In genomic region chrX:40244980-40245379, GRCh38 we compare ENCODE assay signal across 13 cellular contexts.
DNase-seq lines count a peak whose midpoint lies in the region; ATAC-seq lines count a peak whose summit lies in the region.
"Had no signal": no experiment of that assay in that cellular context is flagged by ENCODE, and none has a peak within 500 bp of the region (broad histone marks: within the 10 kb centered on the region; RNA-seq: fewer than 3 reads in every experiment).

No MANE protein-coding gene starts in this region.

- no peak overlapping the region for H3K4me3 Mint-ChIP-seq in activated CD4-positive, alpha-beta memory T cell treated with anti-CD3 and anti-CD28 coated beads for 36 hours
- no peak overlapping the region for H3K4me3 Mint-ChIP-seq in activated CD4-positive, alpha-beta memory T cell treated with anti-CD3 and anti-CD28 coated beads, Interleukin-2, amount 10 ng/mL, durations not matched to agents 7 days and 5 days
- no peak overlapping the region for H3K4me3 Mint-ChIP-seq in effector memory CD8-positive, alpha-beta T cell
- no peak overlapping the region for H3K4me3 Mint-ChIP-seq in activated T-helper 1 cell treated with anti-CD3 and anti-CD28 coated beads, Interleukin-12 subunit alpha, Interleukin-12 subunit beta, Interleukin-2, Interleukin-4 antibody, amounts not matched to agents 30 ng/mL and 10 ng/mL and 1 ng/mL, durations not matched to agents 14 hours and 24 hours and 36 hours
- H3K4me3 Mint-ChIP-seq: activated B cell treated with CpG ODN at 0.5 μM for 24 hours; stimulated activated naive CD8-positive, alpha-beta T cell treated with anti-CD3 and anti-CD28 coated beads, Interleukin-15, Interleukin-2, amounts not matched to agents 100 ng/mL and 50 ng/mL, for 24 hours had no signal

- ATAC-seq in effector memory CD8-positive, alpha-beta T cell (replicated peaks), result peak; percentile 37
- ATAC-seq in GM21619 (IDR thresholded peaks at IDR 0.05; ENCODE audit: unreplicated experiment), result no peak
- ATAC-seq: PC-3 had no signal

- no peaks in the 10 kb centered on the region for H3K9me3 Mint-ChIP-seq in activated CD4-positive, alpha-beta memory T cell treated with anti-CD3 and anti-CD28 coated beads for 36 hours
- no peaks in the 10 kb centered on the region for H3K9me3 Mint-ChIP-seq in activated CD4-positive, alpha-beta memory T cell treated with anti-CD3 and anti-CD28 coated beads, Interleukin-2, amount 10 ng/mL, durations not matched to agents 7 days and 5 days
- no peaks in the 10 kb centered on the region for H3K9me3 Mint-ChIP-seq in effector memory CD8-positive, alpha-beta T cell
- H3K9me3 Mint-ChIP-seq in activated T-helper 1 cell treated with anti-CD3 and anti-CD28 coated beads, Interleukin-12 subunit alpha, Interleukin-12 subunit beta, Interleukin-2, Interleukin-4 antibody, amounts not matched to agents 30 ng/mL and 10 ng/mL and 1 ng/mL, durations not matched to agents 14 hours and 24 hours and 36 hours, result no peaks in the 10 kb centered on the region
- H3K9me3 Mint-ChIP-seq: activated B cell treated with CpG ODN at 0.5 μM for 24 hours; stimulated activated naive CD8-positive, alpha-beta T cell treated with anti-CD3 and anti-CD28 coated beads, Interleukin-15, Interleukin-2, amounts not matched to agents 100 ng/mL and 50 ng/mL, for 24 hours had no signal

- no peaks in the 10 kb centered on the region for H3K36me3 Mint-ChIP-seq in activated CD4-positive, alpha-beta memory T cell treated with anti-CD3 and anti-CD28 coated beads for 36 hours
- H3K36me3 Mint-ChIP-seq in activated CD4-positive, alpha-beta memory T cell treated with anti-CD3 and anti-CD28 coated beads, Interleukin-2, amount 10 ng/mL, durations not matched to agents 7 days and 5 days (ENCODE audit: low read depth), result no peaks in the 10 kb centered on the region
- H3K36me3 Mint-ChIP-seq in effector memory CD8-positive, alpha-beta T cell (ENCODE audit: insufficient read depth), result no peaks in the 10 kb centered on the region
- no peaks in the 10 kb centered on the region for H3K36me3 Mint-ChIP-seq in activated T-helper 1 cell treated with anti-CD3 and anti-CD28 coated beads, Interleukin-12 subunit alpha, Interleukin-12 subunit beta, Interleukin-2, Interleukin-4 antibody, amounts not matched to agents 30 ng/mL and 10 ng/mL and 1 ng/mL, durations not matched to agents 14 hours and 24 hours and 36 hours (ENCODE audit: low read depth)

- intact Hi-C loops in activated CD4-positive, alpha-beta memory T cell treated with anti-CD3 and anti-CD28 coated beads for 36 hours (cut with micrococcal nuclease), result no loop called here
- intact Hi-C loops in activated T-helper 1 cell treated with anti-CD3 and anti-CD28 coated beads, Interleukin-12 subunit alpha, Interleukin-12 subunit beta, Interleukin-2, Interleukin-4 antibody, amounts not matched to agents 30 ng/mL and 10 ng/mL and 1 ng/mL, durations not matched to agents 14 hours and 24 hours and 36 hours (cut with micrococcal nuclease), result no loop called here

- DNase-seq in activated CD4-positive, alpha-beta memory T cell treated with anti-CD3 and anti-CD28 coated beads for 36 hours, result peak; percentile 11
- no peak for DNase-seq in activated CD4-positive, alpha-beta memory T cell treated with anti-CD3 and anti-CD28 coated beads, Interleukin-2, amount 10 ng/mL, durations not matched to agents 7 days and 5 days
- DNase-seq in NCI-H2107 treated with DMSO at 0.1 percent for 48 hours (lab: John Stamatoyannopoulos, UW; ENCODE audit: unreplicated experiment) (peak; percentile 15), retina (peak; percentile 20), AG08396 (ENCODE audit: low spot score) (no peak)
- no peak for DNase-seq in effector memory CD8-positive, alpha-beta T cell
- DNase-seq in activated T-helper 1 cell treated with anti-CD3 and anti-CD28 coated beads, Interleukin-12 subunit alpha, Interleukin-12 subunit beta, Interleukin-2, Interleukin-4 antibody, amounts not matched to agents 30 ng/mL and 10 ng/mL and 1 ng/mL, durations not matched to agents 14 hours and 24 hours and 36 hours (ENCODE audit: low spot score), result no peak
- DNase-seq: activated B cell treated with CpG ODN at 0.5 μM for 24 hours, mesendoderm, MG63, PC-3 had no signal

- POLR2A ChIA-PET in activated CD4-positive, alpha-beta memory T cell treated with anti-CD3 and anti-CD28 coated beads for 36 hours (lab: Charles Lee), result no interaction called here
- POLR2A ChIA-PET in activated CD4-positive, alpha-beta memory T cell treated with anti-CD3 and anti-CD28 coated beads, Interleukin-2, amount 10 ng/mL, durations not matched to agents 7 days and 5 days (lab: Charles Lee), result no interaction called here

- H3K4me1 Mint-ChIP-seq in activated CD4-positive, alpha-beta memory T cell treated with anti-CD3 and anti-CD28 coated beads for 36 hours (ENCODE audit: low read depth), result peaks cover 10% of the 10 kb centered on the region
- H3K4me1 Mint-ChIP-seq in activated CD4-positive, alpha-beta memory T cell treated with anti-CD3 and anti-CD28 coated beads, Interleukin-2, amount 10 ng/mL, durations not matched to agents 7 days and 5 days, result peaks cover 12% of the 10 kb centered on the region
- H3K4me1 Mint-ChIP-seq in effector memory CD8-positive, alpha-beta T cell (ENCODE audit: low read depth in 2 of 2), result peaks cover 5 to 8% of the 10 kb centered on the region in 2 donors
- peaks cover 12% of the 10 kb centered on the region for H3K4me1 Mint-ChIP-seq in activated T-helper 1 cell treated with anti-CD3 and anti-CD28 coated beads, Interleukin-12 subunit alpha, Interleukin-12 subunit beta, Interleukin-2, Interleukin-4 antibody, amounts not matched to agents 30 ng/mL and 10 ng/mL and 1 ng/mL, durations not matched to agents 14 hours and 24 hours and 36 hours (ENCODE audit: low read depth)

- no peaks in the 10 kb centered on the region for H3K27me3 Mint-ChIP-seq in activated CD4-positive, alpha-beta memory T cell treated with anti-CD3 and anti-CD28 coated beads for 36 hours
- H3K27me3 Mint-ChIP-seq in activated CD4-positive, alpha-beta memory T cell treated with anti-CD3 and anti-CD28 coated beads, Interleukin-2, amount 10 ng/mL, durations not matched to agents 7 days and 5 days, result peaks cover 6% of the 10 kb centered on the region
- H3K27me3 Mint-ChIP-seq in effector memory CD8-positive, alpha-beta T cell, result no peaks in the 10 kb centered on the region
- no peaks in the 10 kb centered on the region for H3K27me3 Mint-ChIP-seq in activated T-helper 1 cell treated with anti-CD3 and anti-CD28 coated beads, Interleukin-12 subunit alpha, Interleukin-12 subunit beta, Interleukin-2, Interleukin-4 antibody, amounts not matched to agents 30 ng/mL and 10 ng/mL and 1 ng/mL, durations not matched to agents 14 hours and 24 hours and 36 hours (ENCODE audit: insufficient read depth)

- no peak overlapping the region for H3K27ac Mint-ChIP-seq in activated CD4-positive, alpha-beta memory T cell treated with anti-CD3 and anti-CD28 coated beads for 36 hours
- H3K27ac Mint-ChIP-seq in activated CD4-positive, alpha-beta memory T cell treated with anti-CD3 and anti-CD28 coated beads, Interleukin-2, amount 10 ng/mL, durations not matched to agents 7 days and 5 days, result no peak overlapping the region
- no peak overlapping the region for H3K27ac Mint-ChIP-seq in effector memory CD8-positive, alpha-beta T cell
- no peak overlapping the region for H3K27ac Mint-ChIP-seq in activated T-helper 1 cell treated with anti-CD3 and anti-CD28 coated beads, Interleukin-12 subunit alpha, Interleukin-12 subunit beta, Interleukin-2, Interleukin-4 antibody, amounts not matched to agents 30 ng/mL and 10 ng/mL and 1 ng/mL, durations not matched to agents 14 hours and 24 hours and 36 hours
- H3K27ac Mint-ChIP-seq: activated B cell treated with CpG ODN at 0.5 μM for 24 hours; stimulated activated naive CD8-positive, alpha-beta T cell treated with anti-CD3 and anti-CD28 coated beads, Interleukin-15, Interleukin-2, amounts not matched to agents 100 ng/mL and 50 ng/mL, for 24 hours had no signal

- CTCF ChIA-PET in activated CD4-positive, alpha-beta memory T cell treated with anti-CD3 and anti-CD28 coated beads for 36 hours (lab: Charles Lee), result no interaction called here
- CTCF ChIA-PET in activated CD4-positive, alpha-beta memory T cell treated with anti-CD3 and anti-CD28 coated beads, Interleukin-2, amount 10 ng/mL, durations not matched to agents 7 days and 5 days (lab: Charles Lee), result no interaction called here

Comparison
In these comparisons a context has a peak if more than half of its experiments do, and no peak if none do; other contexts are left out.
1. DNase-seq: peak in activated CD4-positive, alpha-beta memory T cell treated with anti-CD3 and anti-CD28 coated beads for 36 hours (single experiment), NCI-H2107 treated with DMSO at 0.1 percent for 48 hours (single experiment) and retina (single experiment); none in activated CD4-positive, alpha-beta memory T cell treated with anti-CD3 and anti-CD28 coated beads, Interleukin-2, amount 10 ng/mL, durations not matched to agents 7 days and 5 days (single experiment), effector memory CD8-positive, alpha-beta T cell (0 of 3), activated T-helper 1 cell treated with anti-CD3 and anti-CD28 coated beads, Interleukin-12 subunit alpha, Interleukin-12 subunit beta, Interleukin-2, Interleukin-4 antibody, amounts not matched to agents 30 ng/mL and 10 ng/mL and 1 ng/mL, durations not matched to agents 14 hours and 24 hours and 36 hours (single experiment) and AG08396 (single experiment).